ENCODE assay signal across 11 cellular contexts in the genomic region with DNA sequence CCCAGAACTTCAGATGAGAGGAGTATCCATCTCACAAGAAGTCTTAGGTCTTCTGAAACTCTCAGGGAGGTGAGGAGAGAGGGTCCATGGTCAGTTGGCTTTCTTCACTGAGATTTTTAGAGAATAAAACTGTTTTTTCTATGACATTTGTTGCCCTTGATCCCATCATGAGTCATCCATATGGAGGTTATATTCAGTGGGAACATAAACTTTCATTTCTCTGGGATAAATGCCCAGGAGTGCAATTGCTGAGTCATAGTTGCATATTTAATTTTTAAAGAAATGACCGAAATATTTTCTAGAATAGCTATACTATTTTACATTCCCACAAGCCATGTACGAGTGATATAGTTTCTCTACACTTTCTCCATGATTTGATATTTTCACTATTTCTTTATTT.
DNase-seq lines count a peak whose midpoint lies in the region; ATAC-seq and TF ChIP-seq lines count a peak whose summit lies in the region.
"Had no signal": no experiment of that assay in that cellular context is flagged by ENCODE, and none has a peak within 500 bp of the region (broad histone marks: within the 10 kb centered on the region; RNA-seq: fewer than 3 reads in every experiment).

No MANE protein-coding gene starts in this region.

- H3K27me3 ChIP-seq in breast epithelium = peaks cover 0 to 7% of the 10 kb centered on the region in 2 donors
- H3K27me3 ChIP-seq: esophagus squamous epithelium, neutrophil had no signal

- no peak for ATAC-seq in HG03520 (IDR thresholded peaks at IDR 0.05; ENCODE audit: unreplicated experiment)

- peaks cover 63% of the 10 kb centered on the region for H3K27me3 Mint-ChIP-seq in MCF 10A (ENCODE audit: insufficient read depth, unreplicated experiment)
- H3K27me3 Mint-ChIP-seq in activated CD4-positive, alpha-beta T cell treated with anti-CD3 and anti-CD28 coated beads, Interleukin-2, amount 10 ng/mL, durations not matched to agents 24 days and 14 days = peaks cover 9% of the 10 kb centered on the region
- H3K27me3 Mint-ChIP-seq: stimulated activated naive CD8-positive, alpha-beta T cell treated with anti-CD3 and anti-CD28 coated beads, Interleukin-15, Interleukin-2, amounts not matched to agents 100 ng/mL and 50 ng/mL, for 24 hours had no signal

- H3K4me3 Mint-ChIP-seq in MCF 10A (ENCODE audit: unreplicated experiment) = no peak overlapping the region
- H3K4me3 Mint-ChIP-seq in activated CD4-positive, alpha-beta T cell treated with anti-CD3 and anti-CD28 coated beads, Interleukin-2, amount 10 ng/mL, durations not matched to agents 24 days and 14 days = no peak overlapping the region
- H3K4me3 Mint-ChIP-seq: stimulated activated naive CD8-positive, alpha-beta T cell treated with anti-CD3 and anti-CD28 coated beads, Interleukin-15, Interleukin-2, amounts not matched to agents 100 ng/mL and 50 ng/mL, for 24 hours had no signal

- H3K27ac ChIP-seq in breast epithelium = no peak overlapping the region
- H3K27ac ChIP-seq: neutrophil had no signal

- no peak overlapping the region for H3K4me3 ChIP-seq in breast epithelium
- H3K4me3 ChIP-seq: esophagus squamous epithelium had no signal

- TF ChIP-seq CTCF in MCF 10A (IDR thresholded peaks at IDR 0.05; ENCODE audit: unreplicated experiment) = no peak
- TF ChIP-seq CTCF in breast epithelium (IDR thresholded peaks at IDR 0.05) = no peak

- CTCF ChIA-PET in MCF 10A (lab: Yijun Ruan, JAX) = interaction anchor here (0.6 to 0.8 kb wide), 3 partner anchors 35 to 75 kb away, joined by 3 to 4 read pairs (median 3); no protein-coding TSS in a partner anchor

- peak; percentile 76 for DNase-seq in MCF 10A (ENCODE audit: unreplicated experiment)
- no peak for DNase-seq in breast epithelium (ENCODE audit: low spot score in 2 of 2)
- peak; percentile 24 for DNase-seq in SW480 (ENCODE audit: low spot score)
- peak; percentile 32 for DNase-seq in fibroblast of the conjunctiva (ENCODE audit: low read depth)
- DNase-seq in NCI-H2171 treated with DMSO at 0.1 percent for 48 hours (lab: John Stamatoyannopoulos, UW) = no peak
- no peak for DNase-seq in activated T-cell treated with anti-CD3 and anti-CD28 coated beads for 4 hours
- DNase-seq in activated CD4-positive, alpha-beta T cell treated with anti-CD3 and anti-CD28 coated beads, Interleukin-2, amount 10 ng/mL, durations not matched to agents 24 days and 14 days = no peak
- DNase-seq: esophagus squamous epithelium had no signal

- H3K9me3 Mint-ChIP-seq in MCF 10A (ENCODE audit: unreplicated experiment) = no peaks in the 10 kb centered on the region
- H3K9me3 Mint-ChIP-seq in activated CD4-positive, alpha-beta T cell treated with anti-CD3 and anti-CD28 coated beads, Interleukin-2, amount 10 ng/mL, durations not matched to agents 24 days and 14 days = no peaks in the 10 kb centered on the region
- H3K9me3 Mint-ChIP-seq: stimulated activated naive CD8-positive, alpha-beta T cell treated with anti-CD3 and anti-CD28 coated beads, Interleukin-15, Interleukin-2, amounts not matched to agents 100 ng/mL and 50 ng/mL, for 24 hours had no signal

- no peaks in the 10 kb centered on the region for H3K4me1 Mint-ChIP-seq in MCF 10A (ENCODE audit: insufficient read depth, unreplicated experiment)
- H3K4me1 Mint-ChIP-seq in activated CD4-positive, alpha-beta T cell treated with anti-CD3 and anti-CD28 coated beads, Interleukin-2, amount 10 ng/mL, durations not matched to agents 24 days and 14 days = no peaks in the 10 kb centered on the region

- H3K36me3 Mint-ChIP-seq in MCF 10A (ENCODE audit: insufficient read depth, unreplicated experiment) = no peaks in the 10 kb centered on the region
- H3K36me3 Mint-ChIP-seq in activated CD4-positive, alpha-beta T cell treated with anti-CD3 and anti-CD28 coated beads, Interleukin-2, amount 10 ng/mL, durations not matched to agents 24 days and 14 days (ENCODE audit: low read depth) = no peaks in the 10 kb centered on the region

- H3K9me3 ChIP-seq in breast epithelium = peaks cover 0 to 4% of the 10 kb centered on the region in 2 donors
- H3K9me3 ChIP-seq: esophagus squamous epithelium, neutrophil had no signal

- POLR2A ChIA-PET in MCF 10A (lab: Yijun Ruan, JAX) = interaction anchor here (0.6 to 1.3 kb wide), 5 partner anchors 20 to 197 kb away, joined by 3 to 8 read pairs (median 3); a partner anchor contains a TSS

- peak overlapping the region; percentile 67 for H3K27ac Mint-ChIP-seq in MCF 10A (ENCODE audit: low read depth, unreplicated experiment)
- H3K27ac Mint-ChIP-seq in activated CD4-positive, alpha-beta T cell treated with anti-CD3 and anti-CD28 coated beads, Interleukin-2, amount 10 ng/mL, durations not matched to agents 24 days and 14 days = no peak overlapping the region
- H3K27ac Mint-ChIP-seq: stimulated activated naive CD8-positive, alpha-beta T cell treated with anti-CD3 and anti-CD28 coated beads, Interleukin-15, Interleukin-2, amounts not matched to agents 100 ng/mL and 50 ng/mL, for 24 hours had no signal

- no peak for TF ChIP-seq POLR2A in breast epithelium (IDR thresholded peaks at IDR 0.05)

- intact Hi-C loops in MCF 10A (cut with micrococcal nuclease) = loop anchor here (1.0 kb wide), 1 partner anchor 66 kb away; no protein-coding TSS in a partner anchor
- intact Hi-C loops in breast epithelium (cut with DNase I; ENCODE audit: low total_unique reads) = no loop called here
- intact Hi-C loops in activated CD4-positive, alpha-beta T cell treated with anti-CD3 and anti-CD28 coated beads, Interleukin-2, amount 10 ng/mL, durations not matched to agents 24 days and 14 days (cut with micrococcal nuclease) = loop anchor here (5.0 kb wide), 1 partner anchor 67 kb away; a partner anchor contains a TSS

- H3K4me1 ChIP-seq in breast epithelium = no peaks in the 10 kb centered on the region

- no TSS peak for BruUV-seq in MCF 10A (replicated peaks; lab: Mats Ljungman, UMichigan)

- H3K36me3 ChIP-seq in breast epithelium = no peaks in the 10 kb centered on the region
- H3K36me3 ChIP-seq: esophagus squamous epithelium, neutrophil had no signal

Comparison
In these comparisons a context has a peak if more than half of its experiments do, and no peak if none do; other contexts are left out.
1. DNase-seq: peak in MCF 10A (single experiment), SW480 (single experiment) and fibroblast of the conjunctiva (single experiment); none in breast epithelium (0 of 2), NCI-H2171 treated with DMSO at 0.1 percent for 48 hours (single experiment), activated T-cell treated with anti-CD3 and anti-CD28 coated beads for 4 hours (single experiment) and activated CD4-positive, alpha-beta T cell treated with anti-CD3 and anti-CD28 coated beads, Interleukin-2, amount 10 ng/mL, durations not matched to agents 24 days and 14 days (single experiment).